15 cellular contexts compared by ENCODE assay signal in genomic region chr21:45830720-45831366, GRCh38.
"Had no signal": no experiment of that assay in that cellular context is flagged by ENCODE, and none has a peak within 500 bp of the region (broad histone marks: within the 10 kb centered on the region; RNA-seq: fewer than 3 reads in every experiment).

No MANE protein-coding gene starts in this region.

- H3K36me3 ChIP-seq: thoracic aorta had no signal

- H3K27ac ChIP-seq: skin epidermis, thoracic aorta had no signal

- H3K27me3 Mint-ChIP-seq: activated B cell treated with CpG ODN at 0.5 μM for 24 hours; activated CD8-positive, alpha-beta T cell treated with anti-CD3 and anti-CD28 coated beads for 36 hours; activated T-helper 17 cell treated with anti-CD3 and anti-CD28 coated beads, Interleukin-2, amount 50 U/mL, for 72 hours; naive thymus-derived CD4-positive, alpha-beta T cell; stimulated activated naive CD8-positive, alpha-beta T cell treated with anti-CD3 and anti-CD28 coated beads, Interleukin-15, Interleukin-2, amounts not matched to agents 100 ng/mL and 50 ng/mL, for 24 hours had no signal

- H3K9me3 Mint-ChIP-seq: activated B cell treated with CpG ODN at 0.5 μM for 24 hours; activated T-helper 17 cell treated with anti-CD3 and anti-CD28 coated beads, Interleukin-2, amount 50 U/mL, for 72 hours; effector memory CD8-positive, alpha-beta T cell; immature natural killer cell; stimulated activated naive CD8-positive, alpha-beta T cell treated with anti-CD3 and anti-CD28 coated beads, Interleukin-15, Interleukin-2, amounts not matched to agents 100 ng/mL and 50 ng/mL, for 24 hours had no signal

- H3K4me3 ChIP-seq: lung, skin epidermis, thoracic aorta had no signal

- ATAC-seq: activated CD8-positive, alpha-beta T cell treated with anti-CD3 and anti-CD28 coated beads for 36 hours; activated T-helper 17 cell treated with anti-CD3 and anti-CD28 coated beads, Interleukin-2, amount 50 U/mL, for 72 hours; effector memory CD8-positive, alpha-beta T cell; naive thymus-derived CD4-positive, alpha-beta T cell had no signal

- H3K9me3 ChIP-seq: thoracic aorta had no signal

- H3K4me1 Mint-ChIP-seq: immature natural killer cell had no signal

- H3K36me3 Mint-ChIP-seq: immature natural killer cell; naive thymus-derived CD4-positive, alpha-beta T cell had no signal

- H3K4me3 Mint-ChIP-seq: activated B cell treated with CpG ODN at 0.5 μM for 24 hours; activated CD8-positive, alpha-beta T cell treated with anti-CD3 and anti-CD28 coated beads for 36 hours; activated T-helper 17 cell treated with anti-CD3 and anti-CD28 coated beads, Interleukin-2, amount 50 U/mL, for 72 hours; effector memory CD8-positive, alpha-beta T cell; immature natural killer cell; naive thymus-derived CD4-positive, alpha-beta T cell; stimulated activated naive CD8-positive, alpha-beta T cell treated with anti-CD3 and anti-CD28 coated beads, Interleukin-15, Interleukin-2, amounts not matched to agents 100 ng/mL and 50 ng/mL, for 24 hours had no signal

- H3K27ac Mint-ChIP-seq: activated B cell treated with CpG ODN at 0.5 μM for 24 hours; activated CD8-positive, alpha-beta T cell treated with anti-CD3 and anti-CD28 coated beads for 36 hours; activated T-helper 17 cell treated with anti-CD3 and anti-CD28 coated beads, Interleukin-2, amount 50 U/mL, for 72 hours; effector memory CD8-positive, alpha-beta T cell; immature natural killer cell; naive thymus-derived CD4-positive, alpha-beta T cell; stimulated activated naive CD8-positive, alpha-beta T cell treated with anti-CD3 and anti-CD28 coated beads, Interleukin-15, Interleukin-2, amounts not matched to agents 100 ng/mL and 50 ng/mL, for 24 hours had no signal

- DNase-seq: activated B cell treated with CpG ODN at 0.5 μM for 24 hours; activated CD4-positive, alpha-beta T cell treated with anti-CD3 and anti-CD28 coated beads for 48 hours; activated CD8-positive, alpha-beta T cell treated with anti-CD3 and anti-CD28 coated beads for 36 hours; activated naive CD4-positive, alpha-beta T cell treated with Interleukin-2 at 50 U/mL for 16 hours; anterior cingulate cortex; cerebellar nuclear complex; dermis blood vessel endothelial cell; effector memory CD8-positive, alpha-beta T cell; immature natural killer cell; naive thymus-derived CD4-positive, alpha-beta T cell had no signal
